ENCODE assay signal across 30 cellular contexts in the genomic region with DNA sequence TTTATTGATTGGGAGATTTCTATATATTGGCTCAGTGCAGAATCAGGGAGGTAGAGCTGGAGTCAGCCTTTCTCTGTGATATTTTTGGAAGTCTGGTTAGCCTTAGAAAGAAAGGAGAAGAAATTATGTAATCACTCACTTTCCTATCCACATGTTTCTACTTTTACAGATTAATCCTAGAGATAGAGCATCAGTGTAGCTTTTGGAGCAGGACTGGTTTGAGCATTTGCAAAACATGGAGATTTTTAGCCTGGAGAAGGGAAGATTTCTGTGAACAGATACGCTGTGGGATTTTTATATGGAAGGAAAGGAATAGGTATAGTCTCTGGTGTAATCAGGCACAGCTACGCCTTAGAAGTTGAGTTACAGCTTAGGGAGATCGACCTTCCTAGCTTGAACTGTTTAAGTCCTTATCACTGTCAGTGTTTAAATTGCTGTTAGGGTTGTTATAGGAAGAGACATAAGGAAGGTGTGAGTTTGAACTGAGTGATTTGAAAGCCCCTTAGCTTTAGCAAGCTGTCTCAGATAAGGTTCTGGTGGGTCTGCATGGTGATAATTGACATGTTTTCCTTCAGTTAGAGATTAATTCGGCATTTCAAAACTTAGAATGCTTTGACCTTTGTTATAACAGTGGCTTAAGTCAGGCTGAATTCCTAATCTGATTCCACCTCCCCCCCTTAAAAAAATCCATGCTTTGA. TPM values are rescaled to one million over a fixed set of nuclear protein-coding genes. Genes with fewer than 3 reads are reported as not detected.
DNase-seq lines count a peak whose midpoint lies in the region; ATAC-seq and TF ChIP-seq lines count a peak whose summit lies in the region.
"Had no signal": no experiment of that assay in that cellular context is flagged by ENCODE, and none has a peak within 500 bp of the region (broad histone marks: within the 10 kb centered on the region; RNA-seq: fewer than 3 reads in every experiment).

No MANE protein-coding gene starts in this region.

- H3K4me1 ChIP-seq in MM.1S (ENCODE audit: low read length) (peaks cover 23% of the 10 kb centered on the region), mesendoderm (ENCODE audit: control insufficient read depth, low read depth, low read length) (no peaks in the 10 kb centered on the region), lower lobe of right lung (no peaks in the 10 kb centered on the region)

- peak overlapping the region; percentile 58; the same call in 1 of the 2 replicates for H3K27ac ChIP-seq in MM.1S (ENCODE audit: low read length)
- no peak overlapping the region for H3K27ac ChIP-seq in mesendoderm (ENCODE audit: low read depth, low read length)
- no peak overlapping the region for H3K27ac ChIP-seq in lower lobe of right lung
- H3K27ac ChIP-seq: brain microvascular endothelial cell, gastroesophageal sphincter, HL-60, thyroid gland had no signal

- H3K9me3 Mint-ChIP-seq in CD14-positive monocyte (peaks cover 0 to 2% (median 0%) of the 10 kb centered on the region in 7 donors), endothelial cell (ENCODE audit: unreplicated experiment) (no peaks in the 10 kb centered on the region)
- no peaks in the 10 kb centered on the region for H3K9me3 Mint-ChIP-seq in activated T-helper 17 cell treated with anti-CD3 and anti-CD28 coated beads, Interleukin-2, amount 50 U/mL, for 72 hours
- H3K9me3 Mint-ChIP-seq: activated B cell treated with CpG ODN at 0.5 μM for 24 hours; CD8-positive, alpha-beta memory T cell; T-helper 1 cell treated with Interleukin-12 subunit alpha and Interleukin-12 subunit beta and Interleukin-4 antibody, amounts not matched to agents 30 μg/mL and 1 μg/mL, for 36 hours had no signal

- TF ChIP-seq CTCF in CD14-positive monocyte (IDR thresholded peaks at IDR 0.05) (no peak), MM.1S (IDR thresholded peaks at IDR 0.05; ENCODE audit: low read length) (no peak), GM13977 (IDR thresholded peaks at IDR 0.05; ENCODE audit: extremely low read depth, insufficient read depth, missing control alignments) (no peak), endothelial cell (IDR thresholded peaks at IDR 0.05; ENCODE audit: unreplicated experiment) (no peak), lower lobe of right lung (IDR thresholded peaks at IDR 0.05) (no peak)

- no peaks in the 10 kb centered on the region for H3K9me2 ChIP-seq in MM.1S (replicated peaks; ENCODE audit: insufficient read depth, low read length)

- H3K4ac ChIP-seq in mesendoderm (ENCODE audit: low read depth, low read length) = no peak overlapping the region

- H3K36me3 ChIP-seq in MM.1S (replicated peaks; ENCODE audit: insufficient read depth, low read length) (no peaks in the 10 kb centered on the region), mesendoderm (ENCODE audit: control insufficient read depth, insufficient read depth, low read length) (no peaks in the 10 kb centered on the region), lower lobe of right lung (peaks cover 14% of the 10 kb centered on the region)

- no peak overlapping the region for H4K8ac ChIP-seq in mesendoderm (ENCODE audit: low read depth, low read length)

- H2AFZ ChIP-seq in MM.1S (ENCODE audit: low read length) = no peak overlapping the region

- intact Hi-C loops in CD14-positive monocyte (cut with micrococcal nuclease) = no loop called here
- intact Hi-C loops in lower lobe of right lung (cut with DNase I) = no loop called here

- no CpG with 5 or more reads among the region's 4 CpGs for WGBS in mesendoderm (ENCODE audit: extremely low coverage, insufficient coverage, low lambda C conversion rate)

- no peak for DNase-seq in CD14-positive monocyte (ENCODE audit: low spot score)
- DNase-seq in MM.1S = no peak
- peak; percentile 68 for DNase-seq in mesendoderm
- DNase-seq in NCI-H748 (lab: John Stamatoyannopoulos, UW; ENCODE audit: unreplicated experiment) = no peak
- DNase-seq in GM13977 (ENCODE audit: low spot score) = no peak
- no peak for DNase-seq in endothelial cell (ENCODE audit: low spot score)
- no peak for DNase-seq in lower lobe of right lung
- DNase-seq: activated B cell treated with CpG ODN at 0.5 μM for 24 hours; activated CD8-positive, alpha-beta T cell treated with anti-CD3 and anti-CD28 coated beads, Interleukin-2, amount 10 ng/mL, durations not matched to agents 7 days and 5 days; brain microvascular endothelial cell; CD8-positive, alpha-beta memory T cell; DMS79; left cardiac atrium; MG63; midbrain; NCI-H187; NCI-H446; occipital lobe; right cardiac atrium; SHP77; stimulated activated CD4-positive, alpha-beta T cell treated with anti-CD3 and anti-CD28 coated beads, Interleukin-15, amount 100 ng/mL, for 24 hours; thyroid gland had no signal

- H3K9me3 ChIP-seq in MM.1S (replicated peaks; ENCODE audit: insufficient read depth, low read length) (no peaks in the 10 kb centered on the region), lower lobe of right lung (no peaks in the 10 kb centered on the region)
- H3K9me3 ChIP-seq: gastroesophageal sphincter, MG63, thyroid gland had no signal

- no peak overlapping the region for H2BK120ac ChIP-seq in mesendoderm (ENCODE audit: low read depth, low read length)

- H2BK5ac ChIP-seq in mesendoderm (ENCODE audit: low read length) = no peak overlapping the region

- no peak overlapping the region for H2BK15ac ChIP-seq in mesendoderm (replicated peaks; ENCODE audit: low read depth)

- H3K4me2 ChIP-seq in MM.1S (ENCODE audit: low read depth, low read length) (peak overlapping the region; percentile 4; the same call in 1 of the 2 replicates), mesendoderm (ENCODE audit: low read length) (no peak overlapping the region)

- H3K36me3 Mint-ChIP-seq in CD14-positive monocyte (peaks cover 60 to 83% of the 10 kb centered on the region in 2 donors), endothelial cell (ENCODE audit: low read depth, unreplicated experiment) (no peaks in the 10 kb centered on the region)
- H3K36me3 Mint-ChIP-seq in activated T-helper 17 cell treated with anti-CD3 and anti-CD28 coated beads, Interleukin-2, amount 50 U/mL, for 72 hours (ENCODE audit: low read depth) = peaks cover 77% of the 10 kb centered on the region

- ATAC-seq in activated T-helper 17 cell treated with anti-CD3 and anti-CD28 coated beads, Interleukin-2, amount 50 U/mL, for 72 hours (replicated peaks) = no peak
- no peak for ATAC-seq in lower lobe of right lung
- ATAC-seq: activated CD8-positive, alpha-beta T cell treated with anti-CD3 and anti-CD28 coated beads, Interleukin-2, amount 10 ng/mL, durations not matched to agents 7 days and 5 days; gastroesophageal sphincter; left cardiac atrium; right cardiac atrium had no signal

- H2AK5ac ChIP-seq in mesendoderm (ENCODE audit: low read length) = no peak overlapping the region

- H3K4me3 Mint-ChIP-seq in CD14-positive monocyte = no peak overlapping the region
- H3K4me3 Mint-ChIP-seq in activated T-helper 17 cell treated with anti-CD3 and anti-CD28 coated beads, Interleukin-2, amount 50 U/mL, for 72 hours = no peak overlapping the region
- H3K4me3 Mint-ChIP-seq in endothelial cell (ENCODE audit: unreplicated experiment) = no peak overlapping the region
- H3K4me3 Mint-ChIP-seq: activated B cell treated with CpG ODN at 0.5 μM for 24 hours; activated CD8-positive, alpha-beta T cell treated with anti-CD3 and anti-CD28 coated beads, Interleukin-2, amount 10 ng/mL, durations not matched to agents 7 days and 5 days; CD8-positive, alpha-beta memory T cell; T-helper 1 cell treated with Interleukin-12 subunit alpha and Interleukin-12 subunit beta and Interleukin-4 antibody, amounts not matched to agents 30 μg/mL and 1 μg/mL, for 36 hours had no signal

- H4K5ac ChIP-seq in mesendoderm (ENCODE audit: low read length) = no peak overlapping the region

- H3F3A ChIP-seq in MM.1S (ENCODE audit: insufficient read depth, low read length) = peaks cover 11% of the 10 kb centered on the region

- H3K79me2 ChIP-seq in MM.1S (ENCODE audit: low read length) = peaks cover 43% of the 10 kb centered on the region
- H3K79me2 ChIP-seq in mesendoderm (ENCODE audit: control insufficient read depth, insufficient read depth, low read length) = peaks cover 10% of the 10 kb centered on the region

- in situ Hi-C loops in GM13977 (cut with MboI; ENCODE audit: low pct_unique_long_range_greater_than_20kb, low sequenced_read_pairs, unreplicated experiment) = no loop called here

- H3K4me1 Mint-ChIP-seq in CD14-positive monocyte (peaks cover 72% of the 10 kb centered on the region), endothelial cell (ENCODE audit: unreplicated experiment) (peaks cover 20% of the 10 kb centered on the region)
- peaks cover 33% of the 10 kb centered on the region for H3K4me1 Mint-ChIP-seq in activated T-helper 17 cell treated with anti-CD3 and anti-CD28 coated beads, Interleukin-2, amount 50 U/mL, for 72 hours

- H4K20me1 ChIP-seq in MM.1S (ENCODE audit: insufficient read depth, low read length) = no peaks in the 10 kb centered on the region

- peaks cover 0 to 4% (median 0%) of the 10 kb centered on the region in 3 donors for H3K27me3 Mint-ChIP-seq in CD14-positive monocyte (ENCODE audit: low read depth in 3 of 3)
- no peaks in the 10 kb centered on the region for H3K27me3 Mint-ChIP-seq in activated T-helper 17 cell treated with anti-CD3 and anti-CD28 coated beads, Interleukin-2, amount 50 U/mL, for 72 hours
- H3K27me3 Mint-ChIP-seq in endothelial cell (ENCODE audit: unreplicated experiment) = peaks cover 2% of the 10 kb centered on the region
- H3K27me3 Mint-ChIP-seq: activated B cell treated with CpG ODN at 0.5 μM for 24 hours; activated naive CD8-positive, alpha-beta T cell; CD8-positive, alpha-beta memory T cell had no signal

- H3K27me3 ChIP-seq in MM.1S (replicated peaks; ENCODE audit: insufficient read depth, low read length) (no peaks in the 10 kb centered on the region), mesendoderm (ENCODE audit: insufficient read depth, low read length, poor library complexity) (no peaks in the 10 kb centered on the region), lower lobe of right lung (ENCODE audit: low read depth) (no peaks in the 10 kb centered on the region)
- H3K27me3 ChIP-seq: brain microvascular endothelial cell, gastroesophageal sphincter, MG63, thyroid gland had no signal

- peak overlapping the region; percentile 54 to 95 (median 84) for H3K27ac Mint-ChIP-seq in CD14-positive monocyte
- H3K27ac Mint-ChIP-seq in activated T-helper 17 cell treated with anti-CD3 and anti-CD28 coated beads, Interleukin-2, amount 50 U/mL, for 72 hours = peak overlapping the region; percentile 48
- H3K27ac Mint-ChIP-seq in endothelial cell (ENCODE audit: unreplicated experiment) = no peak overlapping the region
- H3K27ac Mint-ChIP-seq: activated B cell treated with CpG ODN at 0.5 μM for 24 hours; activated CD8-positive, alpha-beta T cell treated with anti-CD3 and anti-CD28 coated beads, Interleukin-2, amount 10 ng/mL, durations not matched to agents 7 days and 5 days; activated naive CD8-positive, alpha-beta T cell; T-helper 1 cell treated with Interleukin-12 subunit alpha and Interleukin-12 subunit beta and Interleukin-4 antibody, amounts not matched to agents 30 μg/mL and 1 μg/mL, for 36 hours had no signal

- peaks cover 8% of the 10 kb centered on the region for H3K79me1 ChIP-seq in mesendoderm (ENCODE audit: low read length)

- no peak overlapping the region for H3K18ac ChIP-seq in mesendoderm (ENCODE audit: low read length)

- H3K56ac ChIP-seq in mesendoderm (ENCODE audit: low read length) = no peak overlapping the region

- H3K9ac ChIP-seq in MM.1S (ENCODE audit: low read length) (no peak overlapping the region), mesendoderm (ENCODE audit: low read length) (no peak overlapping the region)

- H3K4me3 ChIP-seq in MM.1S (ENCODE audit: low read length) (no peak overlapping the region), mesendoderm (ENCODE audit: low read length) (no peak overlapping the region), lower lobe of right lung (no peak overlapping the region)
- H3K4me3 ChIP-seq: gastroesophageal sphincter, MG63, thyroid gland had no signal

- H3K23ac ChIP-seq in mesendoderm (ENCODE audit: low read length) = no peak overlapping the region

RNA-seq across cellular contexts. Expression of a gene that starts 20.5 kb away (rescaled TPM):
- 100 to 1,000 TPM; 373 to 400 TPM for polyA plus RNA-seq in CD14-positive monocyte
- total RNA-seq in activated T-helper 17 cell treated with anti-CD3 and anti-CD28 coated beads, Interleukin-2, amount 50 U/mL, for 72 hours = 10 to 100 TPM; 70.7 to 95.7 TPM
- 77.6 TPM for polyA plus RNA-seq in mesendoderm (2013, experiment 1 of 2)
- polyA plus RNA-seq in mesendoderm (2013, experiment 2 of 2) = 77.8 TPM
- total RNA-seq in endothelial cell (ENCODE audit: unreplicated experiment) = 221 TPM
- 74.1 TPM for total RNA-seq in lower lobe of right lung

RNA-seq across cellular contexts. Expression of a gene that starts 32.5 kb away (rescaled TPM):
- polyA plus RNA-seq in CD14-positive monocyte = 100 to 1,000 TPM; 159 to 276 TPM
- total RNA-seq in activated T-helper 17 cell treated with anti-CD3 and anti-CD28 coated beads, Interleukin-2, amount 50 U/mL, for 72 hours = under 1 TPM in 1 of 2 donors, not detected in 1; 0.45 TPM
- polyA plus RNA-seq in mesendoderm (2013, experiment 1 of 2) = not detected
- not detected for polyA plus RNA-seq in mesendoderm (2013, experiment 2 of 2)
- not detected for total RNA-seq in endothelial cell (ENCODE audit: unreplicated experiment)
- total RNA-seq in lower lobe of right lung = 103 TPM
- total RNA-seq: epithelial cell of proximal tubule had no signal
- polyA plus RNA-seq: AG04450 had no signal

RNA-seq across cellular contexts. Expression of a gene that starts 43.9 kb away (rescaled TPM):
- polyA plus RNA-seq in CD14-positive monocyte = under 1 TPM; 0.21 to 0.23 TPM
- under 1 TPM; 0.16 to 0.28 TPM for total RNA-seq in activated T-helper 17 cell treated with anti-CD3 and anti-CD28 coated beads, Interleukin-2, amount 50 U/mL, for 72 hours
- 0.03 TPM for polyA plus RNA-seq in mesendoderm (2013, experiment 1 of 2)
- polyA plus RNA-seq in mesendoderm (2013, experiment 2 of 2) = 0.04 TPM
- total RNA-seq in endothelial cell (ENCODE audit: unreplicated experiment) (not detected), lower lobe of right lung (0.92 TPM)
- total RNA-seq: activated CD8-positive, alpha-beta T cell treated with anti-CD3 and anti-CD28 coated beads, Interleukin-2, amount 10 ng/mL, durations not matched to agents 7 days and 5 days; dermis microvascular lymphatic vessel endothelial cell; epithelial cell of proximal tubule; right cardiac atrium had no signal
- polyA plus RNA-seq: AG04450; CD8-positive, alpha-beta memory T cell had no signal

Comparison
In these comparisons a context has a peak if more than half of its experiments do, and no peak if none do; other contexts are left out.
1. RNA of a gene that starts 32.5 kb away (total RNA-seq): 103 TPM in lower lobe of right lung (single experiment); 0.45 TPM in activated T-helper 17 cell treated with anti-CD3 and anti-CD28 coated beads, Interleukin-2, amount 50 U/mL, for 72 hours and not detected in endothelial cell (single experiment); every median in the first group is over 10 times any median in the second.